Comparison of ENCODE assay signal across 8 cellular contexts in genomic region chr1:234213576-234214128, GRCh38.
DNase-seq lines count a peak whose midpoint lies in the region; ATAC-seq and TF ChIP-seq lines count a peak whose summit lies in the region.

No MANE protein-coding gene starts in this region.

- H3K4me3 ChIP-seq in endodermal cell (ENCODE audit: low read length) (peak overlapping the region; percentile 82), testis (peak overlapping the region in 1 of 2 donors; percentile 48)

- 41 to 43% methylated on average over 4 to 9 of the region's 9 CpGs for WGBS in endodermal cell (ENCODE audit: insufficient coverage in 1 of 2, insufficient read length in 1 of 2), 2 experiments
- WGBS in testis, 2 donors, result 3 to 20% methylated on average over 8 to 9 of the region's 9 CpGs

- H3K27me3 Mint-ChIP-seq in endodermal cell (ENCODE audit: insufficient read depth), result no peaks in the 10 kb centered on the region

- peaks cover 35% of the 10 kb centered on the region for H3K4me1 Mint-ChIP-seq in endodermal cell

- peak overlapping the region; percentile 84 for H3K27ac Mint-ChIP-seq in endodermal cell

- ATAC-seq in GM19395 (IDR thresholded peaks at IDR 0.05; ENCODE audit: unreplicated experiment), result peak; percentile 23

- peak; percentile 83 for DNase-seq in NOMO-1 treated with dmso at 0.1 percent for 144 hours (lab: John Stamatoyannopoulos, UW; ENCODE audit: unreplicated experiment)
- DNase-seq in endodermal cell, result peak; percentile 56
- peak; percentile 27 for DNase-seq in putamen (ENCODE audit: low spot score)
- no peak for DNase-seq in NCI-H1417 (lab: John Stamatoyannopoulos, UW)
- no peak for DNase-seq in testis
- DNase-seq in NCI-H2107 (lab: John Stamatoyannopoulos, UW), result no peak
- no peak for DNase-seq in HuH-7 (ENCODE audit: low spot score)

- H3K4me1 ChIP-seq in endodermal cell (ENCODE audit: control insufficient read depth, insufficient read depth, low read length) (peaks cover 7% of the 10 kb centered on the region), testis (no peaks in the 10 kb centered on the region)

- TF ChIP-seq CTCF in endodermal cell (conservative IDR thresholded peaks at IDR 0.05), result no peak
- TF ChIP-seq CTCF in testis (IDR thresholded peaks at IDR 0.05), result no peak

- H3K36me3 ChIP-seq in endodermal cell (ENCODE audit: control insufficient read depth, insufficient read depth, low read length) (no peaks in the 10 kb centered on the region), testis (ENCODE audit: low read depth, missing control alignments) (no peaks in the 10 kb centered on the region)

- H3K27me3 ChIP-seq in endodermal cell (ENCODE audit: control insufficient read depth, insufficient read depth, low read length, poor library complexity, severe bottlenecking) (no peaks in the 10 kb centered on the region), testis (no peaks in the 10 kb centered on the region)

- no peak overlapping the region for H3K27ac ChIP-seq in endodermal cell (ENCODE audit: low read depth, low read length)
- H3K27ac ChIP-seq in testis, result no peak overlapping the region

- intact Hi-C loops in testis (cut with DNase I; ENCODE audit: low total_unique reads), result no loop called here

- H3K9me3 Mint-ChIP-seq in endodermal cell, result peaks cover 29% of the 10 kb centered on the region

- peak overlapping the region; percentile 27 for H3K9ac ChIP-seq in endodermal cell (ENCODE audit: extremely low read depth, low read length, poor library complexity, severe bottlenecking)

- H3K4me3 Mint-ChIP-seq in endodermal cell, result peak overlapping the region; percentile 84

- H3K9me3 ChIP-seq in endodermal cell (ENCODE audit: control insufficient read depth, low read length) (peaks cover 7% of the 10 kb centered on the region), testis (no peaks in the 10 kb centered on the region)

- TF ChIP-seq POLR2A in testis (IDR thresholded peaks at IDR 0.05), result no peak

- H3K36me3 Mint-ChIP-seq in endodermal cell (ENCODE audit: low read depth), result peaks cover 23% of the 10 kb centered on the region

Comparison
In these comparisons a context has a peak if more than half of its experiments do, and no peak if none do; other contexts are left out.
1. DNase-seq: peak in NOMO-1 treated with dmso at 0.1 percent for 144 hours (single experiment), endodermal cell (single experiment) and putamen (single experiment); none in NCI-H1417 (0 of 3), testis (single experiment), NCI-H2107 (single experiment) and HuH-7 (single experiment).